ENCODE assay signal across 8 cellular contexts in genomic region chr4:2932951-2933565, GRCh38. TPM values are rescaled to one million over a fixed set of nuclear protein-coding genes. Genes with fewer than 3 reads are reported as not detected.
DNase-seq lines count a peak whose midpoint lies in the region; ATAC-seq and TF ChIP-seq lines count a peak whose summit lies in the region.

No MANE protein-coding gene starts in this region.

- DNase-seq in BJ (ENCODE audit: low read depth), result no peak
- peak; percentile 44 for DNase-seq in MV-4-11 (lab: John Stamatoyannopoulos, UW)
- no peak for DNase-seq in central memory CD8-positive, alpha-beta T cell (ENCODE audit: low spot score in 2 of 2)
- DNase-seq in natural killer cell, result no peak

- POLR2A ChIA-PET in BJ (lab: Charles Lee), result no interaction called here

- H3K9me3 Mint-ChIP-seq in central memory CD8-positive, alpha-beta T cell, result no peaks in the 10 kb centered on the region
- no peaks in the 10 kb centered on the region for H3K9me3 Mint-ChIP-seq in natural killer cell

- peak overlapping the region; percentile 93 for H3K27ac Mint-ChIP-seq in central memory CD8-positive, alpha-beta T cell (ENCODE audit: low read depth)
- peak overlapping the region; percentile 85 to 92 for H3K27ac Mint-ChIP-seq in natural killer cell

- H3K4me3 Mint-ChIP-seq in central memory CD8-positive, alpha-beta T cell, result peak overlapping the region; percentile 86
- H3K4me3 Mint-ChIP-seq in natural killer cell, result peak overlapping the region; percentile 86

- no peak for ATAC-seq in central memory CD8-positive, alpha-beta T cell (replicated peaks; ENCODE audit: extremely low read depth, poor library complexity, severe bottlenecking)
- ATAC-seq in natural killer cell, result no peak
- ATAC-seq in GM19023 (IDR thresholded peaks at IDR 0.05; ENCODE audit: unreplicated experiment), result no peak
- no peak for ATAC-seq in HG02759 (IDR thresholded peaks at IDR 0.05; ENCODE audit: unreplicated experiment)
- no peak for ATAC-seq in GM19455 (IDR thresholded peaks at IDR 0.05; ENCODE audit: unreplicated experiment)
- ATAC-seq in GM21381 (IDR thresholded peaks at IDR 0.05; ENCODE audit: unreplicated experiment), result no peak

- H3K4me1 Mint-ChIP-seq in central memory CD8-positive, alpha-beta T cell, result peaks cover 43% of the 10 kb centered on the region
- H3K4me1 Mint-ChIP-seq in natural killer cell, result peaks cover 33 to 40% of the 10 kb centered on the region in 2 donors

- no peaks in the 10 kb centered on the region for H3K27me3 ChIP-seq in BJ (ENCODE audit: control insufficient read depth, insufficient read depth, low read length)

- no peak for TF ChIP-seq CTCF in BJ (IDR thresholded peaks at IDR 0.05; ENCODE audit: insufficient read depth, low read depth, low read length)
- TF ChIP-seq CTCF in natural killer cell (IDR thresholded peaks at IDR 0.05), result no peak

- CTCF ChIA-PET in BJ (lab: Yijun Ruan, JAX), result no interaction called here

- H3K36me3 Mint-ChIP-seq in central memory CD8-positive, alpha-beta T cell (ENCODE audit: insufficient read depth), result peaks cover 53% of the 10 kb centered on the region
- no peaks in the 10 kb centered on the region for H3K36me3 Mint-ChIP-seq in natural killer cell

- peaks cover 31% of the 10 kb centered on the region for H3K36me3 ChIP-seq in BJ (ENCODE audit: control insufficient read depth, insufficient read depth, low read length)

- H3K27me3 Mint-ChIP-seq in central memory CD8-positive, alpha-beta T cell, result no peaks in the 10 kb centered on the region
- H3K27me3 Mint-ChIP-seq in natural killer cell (ENCODE audit: low read depth in 2 of 2), result no peaks in the 10 kb centered on the region

- intact Hi-C loops in natural killer cell (cut with micrococcal nuclease), result loop anchor here (5.0 to 10.0 kb wide), 3 partner anchors 86 to 168 kb away; no protein-coding TSS in a partner anchor

- H3K4me3 ChIP-seq in BJ (ENCODE audit: low read depth, low read length), result peak overlapping the region; percentile 80

RNA-seq across cellular contexts. Expression of gene NOP14, which starts 30.1 kb away (rescaled TPM):
- 7.1 and 8.2 TPM in 2 replicates for polyA plus RNA-seq in BJ (2011; rRNA removed)
- 6.1 and 11.8 TPM in 2 replicates for polyA minus RNA-seq in BJ (2011; rRNA and poly(A)+ RNA removed)
- 10 to 100 TPM; 20.9 to 25.0 (median 21.1) TPM for total RNA-seq in natural killer cell

RNA-seq across cellular contexts. Expression of gene GRK4, which starts 30.3 kb away (rescaled TPM):
- 1.9 and 2.1 TPM in 2 replicates for polyA plus RNA-seq in BJ (2011; rRNA removed)
- polyA minus RNA-seq in BJ (2011; rRNA and poly(A)+ RNA removed), result 1.2 and 1.8 TPM in 2 replicates
- total RNA-seq in natural killer cell, result 1 to 10 TPM; 2.0 to 6.4 (median 5.1) TPM
